Comparison of ENCODE assay signal across 1 cellular context in the genomic region with DNA sequence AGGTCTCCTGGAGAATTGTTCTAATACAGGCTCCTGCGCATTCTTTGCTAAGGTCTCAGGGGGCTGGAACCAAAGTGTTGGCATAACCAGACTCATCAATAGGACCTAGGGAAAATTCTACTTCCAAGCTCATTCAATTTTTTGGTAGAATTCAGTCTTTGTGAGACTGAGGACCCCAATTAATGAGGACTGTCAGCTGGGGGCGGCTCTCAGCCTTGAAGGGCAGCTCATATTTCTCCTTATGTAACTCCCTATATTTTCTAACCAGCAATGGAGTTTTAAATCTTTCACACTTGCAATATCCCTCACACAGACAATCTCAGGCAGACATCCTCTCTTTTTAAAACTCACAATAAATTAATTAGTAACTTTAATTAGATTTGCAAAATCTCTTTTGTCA.
TF ChIP-seq lines count a peak whose summit lies in the region.

No MANE protein-coding gene starts in this region.

TF ChIP-seq in H1, 55 proteins besides CTCF, POLR2A, EP300 and RAD21:
- TF ChIP-seq BRCA1 (IDR thresholded peaks at IDR 0.05; ENCODE audit: low read depth, low read length) (no peak), SIRT6 (IDR thresholded peaks at IDR 0.05; ENCODE audit: low read length) (no peak), SIN3A (conservative IDR thresholded peaks at IDR 0.05 in 1 of 2, IDR thresholded peaks at IDR 0.05 in 1 of 2; ENCODE audit: low read depth in 1 of 2, low read length in 2 of 2) (no peak), POU5F1 (IDR thresholded peaks at IDR 0.05; ENCODE audit: low read depth, low read length) (no peak), RXRA (IDR thresholded peaks at IDR 0.05; ENCODE audit: insufficient read depth, low read depth, low read length) (no peak), JUN (IDR thresholded peaks at IDR 0.05; ENCODE audit: low read depth, low read length) (no peak), SP1 (IDR thresholded peaks at IDR 0.05; ENCODE audit: low read depth, low read length) (no peak), ZNF274 (IDR thresholded peaks at IDR 0.05; ENCODE audit: borderline replicate concordance, extremely low read depth, low read length) (no peak), RBBP5 (IDR thresholded peaks at IDR 0.05; ENCODE audit: borderline replicate concordance, low read depth, low read length) (no peak), PHF8 (conservative IDR thresholded peaks at IDR 0.05; ENCODE audit: low read depth, low read length) (no peak)
- TF ChIP-seq, protein P1, sequence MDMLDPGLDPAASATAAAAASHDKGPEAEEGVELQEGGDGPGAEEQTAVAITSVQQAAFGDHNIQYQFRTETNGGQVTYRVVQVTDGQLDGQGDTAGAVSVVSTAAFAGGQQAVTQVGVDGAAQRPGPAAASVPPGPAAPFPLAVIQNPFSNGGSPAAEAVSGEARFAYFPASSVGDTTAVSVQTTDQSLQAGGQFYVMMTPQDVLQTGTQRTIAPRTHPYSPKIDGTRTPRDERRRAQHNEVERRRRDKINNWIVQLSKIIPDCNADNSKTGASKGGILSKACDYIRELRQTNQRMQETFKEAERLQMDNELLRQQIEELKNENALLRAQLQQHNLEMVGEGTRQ (IDR thresholded peaks at IDR 0.05; ENCODE audit: low read length), result no peak
